ENCODE assay signal across 8 cellular contexts in the genomic region with DNA sequence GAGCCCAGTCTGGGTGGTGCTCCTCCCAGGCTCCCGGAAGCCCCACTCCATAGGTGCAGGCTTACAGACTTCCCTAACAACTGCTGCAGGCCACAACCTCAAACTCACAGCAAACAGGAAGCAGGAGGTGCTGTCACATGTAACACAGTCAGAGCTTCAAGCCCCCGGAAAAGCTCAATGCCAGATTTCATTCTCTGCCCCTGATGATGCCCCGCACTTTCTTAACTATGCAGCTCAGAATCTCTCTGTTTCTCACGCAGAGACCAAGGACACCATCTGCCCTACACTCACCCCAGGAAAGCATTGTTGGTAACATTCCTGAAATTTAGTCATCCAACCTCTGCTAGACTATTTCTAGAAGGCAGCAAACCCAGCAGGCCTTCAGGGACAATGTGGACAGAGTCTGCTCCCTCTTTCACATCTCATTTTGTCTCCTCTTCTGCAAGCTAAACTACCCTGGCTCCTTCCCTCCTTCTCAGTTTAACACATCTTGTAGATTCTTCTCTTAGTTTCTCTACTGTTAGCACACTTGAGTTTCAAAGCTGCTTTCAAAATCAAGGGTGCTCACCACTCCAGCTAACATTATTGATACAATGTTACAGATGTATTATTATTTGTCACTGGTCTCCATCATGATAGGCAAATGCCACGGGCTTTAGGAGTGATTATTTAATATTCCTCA.
DNase-seq lines count a peak whose midpoint lies in the region; ATAC-seq and TF ChIP-seq lines count a peak whose summit lies in the region.

No MANE protein-coding gene starts in this region.

- H3K9me2 ChIP-seq in GM23248 (ENCODE audit: insufficient read depth): no peaks in the 10 kb centered on the region

- ATAC-seq in Right ventricle myocardium superior (ENCODE audit: poor library complexity): peak; percentile 51
- ATAC-seq in activated CD4-positive, CD25-positive, alpha-beta regulatory T cell treated with anti-CD3 and anti-CD28 coated beads, Interleukin-2, amount 50 U/mL, for 24 hours: no peak

- no peaks in the 10 kb centered on the region for H3K79me2 ChIP-seq in GM23248 (ENCODE audit: insufficient read depth)

- H3K4me3 ChIP-seq in AG09309 (ENCODE audit: control insufficient read depth, low read depth, low read length) (no peak overlapping the region), GM23248 (peak overlapping the region; percentile 28; the same call in 1 of the 2 replicates), SJSA1 (no peak overlapping the region)

- H3K9me3 ChIP-seq in GM23248 (ENCODE audit: low read depth) (no peaks in the 10 kb centered on the region), SJSA1 (replicated peaks) (no peaks in the 10 kb centered on the region)

- H3K27me3 ChIP-seq in GM23248 (replicated peaks; ENCODE audit: insufficient read depth) (no peaks in the 10 kb centered on the region), SJSA1 (replicated peaks) (no peaks in the 10 kb centered on the region)

- intact Hi-C loops in Right ventricle myocardium superior (cut with DNase I): no loop called here

- in situ Hi-C loops in GM23248 (cut with MboI): no loop called here

- no peak for TF ChIP-seq CTCF in AG09309 (IDR thresholded peaks at IDR 0.05; ENCODE audit: control insufficient read depth, insufficient read depth, low read depth, low read length, missing control alignments)

- H4K20me1 ChIP-seq in GM23248 (ENCODE audit: insufficient read depth): no peaks in the 10 kb centered on the region

- H3F3A ChIP-seq in GM23248 (ENCODE audit: insufficient read depth): peaks cover 37% of the 10 kb centered on the region

- 30 to 35% methylated on average over 5 of the region's 5 CpGs for WGBS in GM23248 (ENCODE audit: low coverage in 1 of 2, low lambda C conversion rate in 2 of 2, missing lambda C conversion rate in 2 of 2), 2 experiments

- peaks cover 30% of the 10 kb centered on the region for H3K4me1 ChIP-seq in GM23248 (ENCODE audit: insufficient read depth)
- H3K4me1 ChIP-seq in SJSA1 (replicated peaks): peaks cover 35% of the 10 kb centered on the region

- peak overlapping the region; percentile 53 for H2AFZ ChIP-seq in GM23248

- H3K27ac ChIP-seq in GM23248 (peak overlapping the region; percentile 91), SJSA1 (peak overlapping the region; percentile 93)

- peak overlapping the region; percentile 70 for H3K4me2 ChIP-seq in GM23248 (ENCODE audit: unreplicated experiment)

- H3K36me3 ChIP-seq in GM23248 (ENCODE audit: low read depth): no peaks in the 10 kb centered on the region
- H3K36me3 ChIP-seq in SJSA1: no peaks in the 10 kb centered on the region

- DNase-seq in AG09309 (ENCODE audit: low read depth) (peak; percentile 48), GM23248 (peak; percentile 95), SJSA1 (ENCODE audit: low read depth in 1 of 2, low spot score in 2 of 2) (peak; percentile 83 to 85), Right ventricle myocardium superior (peak; percentile 40), smooth muscle cell of the brain vasculature (ENCODE audit: low read depth, low spot score) (peak; percentile 70), NCI-H2107 treated with DMSO at 0.1 percent for 48 hours (lab: John Stamatoyannopoulos, UW; ENCODE audit: unreplicated experiment) (no peak), germinal center (ENCODE audit: low spot score) (no peak)

- H3K9ac ChIP-seq in GM23248: peak overlapping the region; percentile 68

Comparison
In these comparisons a context has a peak if more than half of its experiments do, and no peak if none do; other contexts are left out.
1. DNase-seq: peak in AG09309 (single experiment), GM23248 (single experiment), SJSA1 (2 of 2), Right ventricle myocardium superior (single experiment) and smooth muscle cell of the brain vasculature (single experiment); none in NCI-H2107 treated with DMSO at 0.1 percent for 48 hours (single experiment) and germinal center (single experiment).